31 cellular contexts compared by ENCODE assay signal in the genomic region with DNA sequence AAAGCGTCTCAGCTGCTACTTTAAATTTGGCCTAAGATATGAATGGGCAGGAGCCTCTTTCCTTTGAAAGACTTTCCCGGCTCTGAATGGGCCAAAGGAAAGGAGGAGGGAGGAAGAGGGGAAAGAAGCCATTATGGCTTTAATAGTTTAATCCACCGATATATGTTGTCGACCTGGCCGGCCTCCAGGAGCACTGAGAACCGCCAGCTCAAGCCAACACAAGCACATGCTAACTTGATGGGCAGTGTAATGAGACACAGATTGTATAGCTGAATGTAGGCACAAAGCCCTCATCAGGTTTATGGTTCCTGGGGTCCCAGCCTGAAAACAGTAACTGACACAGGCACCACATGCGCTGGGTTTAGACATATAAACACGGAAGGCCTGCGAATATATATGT.
"Had no signal": no experiment of that assay in that cellular context is flagged by ENCODE, and none has a peak within 500 bp of the region (broad histone marks: within the 10 kb centered on the region; RNA-seq: fewer than 3 reads in every experiment).

No MANE protein-coding gene starts in this region.

- H3K27me3 ChIP-seq: colonic mucosa, right lobe of liver, testis, transverse colon had no signal

- H3K27ac ChIP-seq: colonic mucosa, left ventricle myocardium inferior, right lobe of liver, skin epidermis, testis, transverse colon, WERI-Rb-1 had no signal

- H3K36me3 Mint-ChIP-seq: activated naive CD4-positive, alpha-beta T cell treated with anti-CD3 and anti-CD28 coated beads, Interleukin-2, amount 10 ng/mL, durations not matched to agents 7 days and 5 days; activated naive CD8-positive, alpha-beta T cell treated with anti-CD3 and anti-CD28 coated beads, Interleukin-2, amount 10 ng/mL, durations not matched to agents 7 days and 5 days; natural killer cell treated with Interleukin-12 subunit alpha and Interleukin-12 subunit beta and Interleukin-15 and Interleukin-18, amount 100 ng/mL, for 72 hours had no signal

- ATAC-seq: activated CD4-positive, CD25-positive, alpha-beta regulatory T cell treated with anti-CD3 and anti-CD28 coated beads, Interleukin-2, amount 50 U/mL, for 24 hours; natural killer cell treated with Interleukin-12 subunit alpha and Interleukin-12 subunit beta and Interleukin-15 and Interleukin-18, amount 100 ng/mL, for 72 hours; right lobe of liver; stimulated activated naive CD8-positive, alpha-beta T cell treated with anti-CD3 and anti-CD28 coated beads, Interleukin-15, Interleukin-2, amounts not matched to agents 100 U/mL and 50 U/mL, for 24 hours; T-helper 17 cell had no signal

- H3K4me3 Mint-ChIP-seq: activated CD4-positive, alpha-beta memory T cell treated with anti-CD3 and anti-CD28 coated beads, Interleukin-2, amount 10 ng/mL, durations not matched to agents 7 days and 5 days; activated CD4-positive, alpha-beta T cell treated with anti-CD3 and anti-CD28 coated beads, Interleukin-2, amount 10 ng/mL, durations not matched to agents 7 days and 5 days; activated naive CD4-positive, alpha-beta T cell treated with anti-CD3 and anti-CD28 coated beads, Interleukin-2, amount 10 ng/mL, durations not matched to agents 7 days and 5 days; activated naive CD8-positive, alpha-beta T cell treated with anti-CD3 and anti-CD28 coated beads, Interleukin-2, amount 10 ng/mL, durations not matched to agents 7 days and 5 days; activated T-cell treated with anti-CD3 and anti-CD28 coated beads, Interleukin-2, amount 50 U/mL, for 24 hours; central memory CD8-positive, alpha-beta T cell; natural killer cell treated with Interleukin-12 subunit alpha and Interleukin-12 subunit beta and Interleukin-15 and Interleukin-18, amount 100 ng/mL, for 72 hours; T-helper 17 cell had no signal

- H3K4me1 Mint-ChIP-seq: activated CD4-positive, alpha-beta memory T cell treated with anti-CD3 and anti-CD28 coated beads, Interleukin-2, amount 10 ng/mL, durations not matched to agents 7 days and 5 days; activated CD4-positive, alpha-beta T cell treated with anti-CD3 and anti-CD28 coated beads, Interleukin-2, amount 10 ng/mL, durations not matched to agents 7 days and 5 days; activated naive CD4-positive, alpha-beta T cell treated with anti-CD3 and anti-CD28 coated beads, Interleukin-2, amount 10 ng/mL, durations not matched to agents 7 days and 5 days; activated naive CD8-positive, alpha-beta T cell treated with anti-CD3 and anti-CD28 coated beads, Interleukin-2, amount 10 ng/mL, durations not matched to agents 7 days and 5 days; central memory CD8-positive, alpha-beta T cell; T-helper 17 cell had no signal

- H3K9me3 ChIP-seq: colonic mucosa, left ventricle myocardium inferior, right lobe of liver, testis, transverse colon had no signal

- H3K27me3 Mint-ChIP-seq: activated CD4-positive, alpha-beta T cell treated with anti-CD3 and anti-CD28 coated beads, Interleukin-2, amount 10 ng/mL, durations not matched to agents 7 days and 5 days; central memory CD8-positive, alpha-beta T cell had no signal

- FAIRE-seq: bronchial epithelial cell, endometrium, islet of Langerhans had no signal

- H3K36me3 ChIP-seq: colonic mucosa, left ventricle myocardium inferior, right lobe of liver, transverse colon, WERI-Rb-1 had no signal

- H3K27ac Mint-ChIP-seq: activated CD4-positive, alpha-beta memory T cell treated with anti-CD3 and anti-CD28 coated beads, Interleukin-2, amount 10 ng/mL, durations not matched to agents 7 days and 5 days; activated CD4-positive, alpha-beta T cell treated with anti-CD3 and anti-CD28 coated beads, Interleukin-2, amount 10 ng/mL, durations not matched to agents 7 days and 5 days; activated naive CD4-positive, alpha-beta T cell treated with anti-CD3 and anti-CD28 coated beads, Interleukin-2, amount 10 ng/mL, durations not matched to agents 7 days and 5 days; activated naive CD8-positive, alpha-beta T cell treated with anti-CD3 and anti-CD28 coated beads, Interleukin-2, amount 10 ng/mL, durations not matched to agents 7 days and 5 days; activated T-cell treated with anti-CD3 and anti-CD28 coated beads, Interleukin-2, amount 50 U/mL, for 24 hours; natural killer cell treated with Interleukin-12 subunit alpha and Interleukin-12 subunit beta and Interleukin-15 and Interleukin-18, amount 100 ng/mL, for 72 hours; T-helper 17 cell had no signal

- H3K9me3 Mint-ChIP-seq: activated CD4-positive, alpha-beta memory T cell treated with anti-CD3 and anti-CD28 coated beads, Interleukin-2, amount 10 ng/mL, durations not matched to agents 7 days and 5 days; activated CD4-positive, alpha-beta T cell treated with anti-CD3 and anti-CD28 coated beads, Interleukin-2, amount 10 ng/mL, durations not matched to agents 7 days and 5 days; activated naive CD4-positive, alpha-beta T cell treated with anti-CD3 and anti-CD28 coated beads, Interleukin-2, amount 10 ng/mL, durations not matched to agents 7 days and 5 days; activated naive CD8-positive, alpha-beta T cell treated with anti-CD3 and anti-CD28 coated beads, Interleukin-2, amount 10 ng/mL, durations not matched to agents 7 days and 5 days; activated T-cell treated with anti-CD3 and anti-CD28 coated beads, Interleukin-2, amount 50 U/mL, for 24 hours; central memory CD8-positive, alpha-beta T cell; natural killer cell treated with Interleukin-12 subunit alpha and Interleukin-12 subunit beta and Interleukin-15 and Interleukin-18, amount 100 ng/mL, for 72 hours had no signal

- DNase-seq: activated CD4-positive, alpha-beta memory T cell treated with anti-CD3 and anti-CD28 coated beads, Interleukin-2, amount 10 ng/mL, durations not matched to agents 7 days and 5 days; activated CD4-positive, alpha-beta T cell treated with anti-CD3 and anti-CD28 coated beads, Interleukin-2, amount 10 ng/mL, durations not matched to agents 7 days and 5 days; activated CD8-positive, alpha-beta memory T cell treated with anti-CD3 and anti-CD28 coated beads, Interleukin-2, amount 50 U/mL, for 48 hours; activated gamma-delta T cell; activated naive CD4-positive, alpha-beta T cell treated with anti-CD3 and anti-CD28 coated beads, Interleukin-2, amount 10 ng/mL, durations not matched to agents 7 days and 5 days; activated naive CD8-positive, alpha-beta T cell treated with anti-CD3 and anti-CD28 coated beads, Interleukin-2, amount 10 ng/mL, durations not matched to agents 7 days and 5 days; activated T-cell treated with anti-CD3 and anti-CD28 coated beads, Interleukin-2, amount 50 U/mL, for 24 hours; amniotic stem cell; colonic mucosa; effector CD8-positive, alpha-beta T cell; head of caudate nucleus; left ventricle myocardium inferior; mesendoderm; posterior cingulate gyrus; right lobe of liver; stimulated activated CD4-positive, alpha-beta T cell treated with anti-CD3 and anti-CD28 coated beads, Interleukin-12 subunit alpha, Interleukin-12 subunit beta, amount 100 ng/mL, for 4 hours; stimulated activated CD4-positive, alpha-beta T cell treated with anti-CD3 and anti-CD28 coated beads, Interleukin-4, amount 100 ng/mL, for 1 hour; stimulated activated naive CD8-positive, alpha-beta T cell treated with anti-CD3 and anti-CD28 coated beads, Interleukin-15, Interleukin-2, amounts not matched to agents 100 U/mL and 50 U/mL, for 24 hours; T-helper 17 cell; T1000; testis; transverse colon; WERI-Rb-1 had no signal

- H3K4me3 ChIP-seq: colonic mucosa, left ventricle myocardium inferior, lung, right lobe of liver, skin epidermis, testis, transverse colon had no signal

- H3K4me1 ChIP-seq: colonic mucosa, right lobe of liver, transverse colon had no signal
